ENCODE assay signal across 10 cellular contexts in genomic region chr19:37928527-37929286, GRCh38. TPM values are rescaled to one million over a fixed set of nuclear protein-coding genes. Genes with fewer than 3 reads are reported as not detected.
DNase-seq lines count a peak whose midpoint lies in the region; ATAC-seq and TF ChIP-seq lines count a peak whose summit lies in the region.
"Had no signal": no experiment of that assay in that cellular context is flagged by ENCODE, and none has a peak within 500 bp of the region (broad histone marks: within the 10 kb centered on the region; RNA-seq: fewer than 3 reads in every experiment).

No MANE protein-coding gene starts in this region.

- H3K4me1 ChIP-seq in OCI-LY7 (ENCODE audit: insufficient read depth, low read length, poor library complexity, severe bottlenecking) = peaks cover 100% of the 10 kb centered on the region

- no peaks in the 10 kb centered on the region for H3K9me2 ChIP-seq in OCI-LY7 (ENCODE audit: insufficient read depth, low read length)

- peak; percentile 63 for DNase-seq in NCI-H510A treated with DMSO at 0.1 percent for 48 hours (lab: John Stamatoyannopoulos, UW)
- DNase-seq in NCI-H510A (lab: John Stamatoyannopoulos, UW) = no peak
- peak; percentile 96 for DNase-seq in OCI-LY7 (ENCODE audit: low spot score)
- DNase-seq in coronary artery (ENCODE audit: low spot score) = no peak
- no peak for DNase-seq in NCI-H446 treated with DMSO at 0.1 percent for 48 hours (lab: John Stamatoyannopoulos, UW)
- DNase-seq in activated T-cell treated with anti-CD3 and anti-CD28 coated beads for 4 hours = no peak
- DNase-seq: midbrain had no signal

- peak overlapping the region; percentile 58 for H3K4me3 ChIP-seq in OCI-LY7 (ENCODE audit: low read depth, low read length, poor library complexity, severe bottlenecking)
- H3K4me3 ChIP-seq in coronary artery = no peak overlapping the region

- H3K36me3 ChIP-seq in OCI-LY7 (ENCODE audit: insufficient read depth, low read length) = peaks cover 10% of the 10 kb centered on the region; the same call in 1 of the 2 replicates

- POLR2A ChIA-PET in OCI-LY7 (lab: Charles Lee) = interaction anchor here (0.7 to 3.1 kb wide), 12 partner anchors 10 to 118 kb away, joined by 3 to 14 read pairs (median 5); no protein-coding TSS in a partner anchor

- no peak overlapping the region for H3K4me3 Mint-ChIP-seq in stimulated activated naive CD8-positive, alpha-beta T cell treated with anti-CD3 and anti-CD28 coated beads, Interleukin-15, Interleukin-2, amounts not matched to agents 100 ng/mL and 50 ng/mL, for 24 hours

- peaks cover 10% of the 10 kb centered on the region for H3K36me3 Mint-ChIP-seq in stimulated activated naive CD8-positive, alpha-beta T cell treated with anti-CD3 and anti-CD28 coated beads, Interleukin-15, Interleukin-2, amounts not matched to agents 100 ng/mL and 50 ng/mL, for 24 hours (ENCODE audit: low read depth)

- H3K79me2 ChIP-seq in OCI-LY7 (ENCODE audit: insufficient read depth, low read depth, low read length) = peaks cover 86% of the 10 kb centered on the region

- H2AFZ ChIP-seq in OCI-LY7 (ENCODE audit: low read length) = no peak overlapping the region

- peak overlapping the region; percentile 90 for H3K4me2 ChIP-seq in OCI-LY7 (ENCODE audit: low read length)

- peaks cover 39% of the 10 kb centered on the region for H3K4me1 Mint-ChIP-seq in stimulated activated naive CD8-positive, alpha-beta T cell treated with anti-CD3 and anti-CD28 coated beads, Interleukin-15, Interleukin-2, amounts not matched to agents 100 ng/mL and 50 ng/mL, for 24 hours (ENCODE audit: low read depth)

- H3K27me3 Mint-ChIP-seq in stimulated activated naive CD8-positive, alpha-beta T cell treated with anti-CD3 and anti-CD28 coated beads, Interleukin-15, Interleukin-2, amounts not matched to agents 100 ng/mL and 50 ng/mL, for 24 hours = no peaks in the 10 kb centered on the region

- no peaks in the 10 kb centered on the region for H3K9me3 Mint-ChIP-seq in stimulated activated naive CD8-positive, alpha-beta T cell treated with anti-CD3 and anti-CD28 coated beads, Interleukin-15, Interleukin-2, amounts not matched to agents 100 ng/mL and 50 ng/mL, for 24 hours

- H3K27ac ChIP-seq in OCI-LY7 (ENCODE audit: low read depth, low read length, poor library complexity, severe bottlenecking) (peak overlapping the region; percentile 99), coronary artery (no peak overlapping the region)

- no TSS peak for BruUV-seq in OCI-LY7 (replicated peaks; lab: Mats Ljungman, UMichigan)

- TF ChIP-seq CTCF in OCI-LY7 (conservative IDR thresholded peaks at IDR 0.05; ENCODE audit: low read length) (no peak), coronary artery (IDR thresholded peaks at IDR 0.05) (no peak)

- peak overlapping the region; percentile 41 for H3K27ac Mint-ChIP-seq in stimulated activated naive CD8-positive, alpha-beta T cell treated with anti-CD3 and anti-CD28 coated beads, Interleukin-15, Interleukin-2, amounts not matched to agents 100 ng/mL and 50 ng/mL, for 24 hours

- ATAC-seq in HG02981 (IDR thresholded peaks at IDR 0.05; ENCODE audit: unreplicated experiment) = peak; percentile 59

- CTCF ChIA-PET in OCI-LY7 (lab: Charles Lee; ENCODE audit: unreplicated experiment) = interaction anchor here (0.6 to 1.6 kb wide), 3 partner anchors 12 to 59 kb away, joined by 3 to 6 read pairs (median 5); no protein-coding TSS in a partner anchor

- intact Hi-C loops in OCI-LY7 (cut with micrococcal nuclease; ENCODE audit: unreplicated experiment) = loop anchor here (1.0 to 5.0 kb wide), 5 partner anchors 14 to 120 kb away; no protein-coding TSS in a partner anchor

- no peaks in the 10 kb centered on the region for H4K20me1 ChIP-seq in OCI-LY7 (ENCODE audit: insufficient read depth, low read length)

- H3K9me3 ChIP-seq in OCI-LY7 (ENCODE audit: low read length) = no peaks in the 10 kb centered on the region

RNA-seq across cellular contexts. Expression of gene SIPA1L3, which starts 21.7 kb away (rescaled TPM):
- total RNA-seq in OCI-LY7 (2014; rRNA removed; shearing (Covaris generic)) = 21.2 and 36.3 TPM in 2 replicates
- total RNA-seq in OCI-LY7 (2022) = 70.7 and 84.4 TPM in 2 replicates

RNA-seq across cellular contexts. Expression of gene WDR87, which starts 22.3 kb away (rescaled TPM):
- 0.08 TPM in 1 of 2 replicates, not detected in the other for total RNA-seq in OCI-LY7 (2014; rRNA removed; shearing (Covaris generic))
- total RNA-seq in OCI-LY7 (2022) = 0.08 and 0.09 TPM in 2 replicates
- total RNA-seq: dermis microvascular lymphatic vessel endothelial cell had no signal

Comparison
In these comparisons a context has a peak if more than half of its experiments do, and no peak if none do; other contexts are left out.
1. DNase-seq: peak in NCI-H510A treated with DMSO at 0.1 percent for 48 hours (single experiment) and OCI-LY7 (single experiment); none in NCI-H510A (single experiment), coronary artery (single experiment), NCI-H446 treated with DMSO at 0.1 percent for 48 hours (single experiment) and activated T-cell treated with anti-CD3 and anti-CD28 coated beads for 4 hours (single experiment).